In genomic region chr20:41151134-41151869, GRCh38 we compare ENCODE assay signal across 1 cellular context.
TF ChIP-seq lines count a peak whose summit lies in the region.

No MANE protein-coding gene starts in this region.

TF ChIP-seq in K562, 482 proteins besides CTCF, POLR2A, EP300 and RAD21 (continued from another document):
- 0 out of 6 replicates have a peak, but pooled peaks of 1 of the 3 experiments have one; percentile 7 for TF ChIP-seq ZBTB11 (CRISPR knock-in tag; IDR thresholded peaks at IDR 0.05)
- TF ChIP-seq TEAD4 (IDR thresholded peaks at IDR 0.05; ENCODE audit: low read length): no peak
- no peak for TF ChIP-seq TEAD4 (CRISPR knock-in tag; IDR thresholded peaks at IDR 0.05; ENCODE audit: borderline replicate concordance)
